In genomic region chr6:130752292-130752691, GRCh38 we compare ENCODE assay signal across 23 cellular contexts.
DNase-seq lines count a peak whose midpoint lies in the region; ATAC-seq, FAIRE-seq and TF ChIP-seq lines count a peak whose summit lies in the region.
"Had no signal": no experiment of that assay in that cellular context is flagged by ENCODE, and none has a peak within 500 bp of the region (broad histone marks: within the 10 kb centered on the region; RNA-seq: fewer than 3 reads in every experiment).

No MANE protein-coding gene starts in this region.

- no peaks in the 10 kb centered on the region for H3K27me3 ChIP-seq in HepG2 (ENCODE audit: control insufficient read depth in 1 of 2, insufficient read depth in 2 of 2, low read length in 2 of 2)
- no peaks in the 10 kb centered on the region for H3K27me3 ChIP-seq in right lobe of liver
- no peaks in the 10 kb centered on the region for H3K27me3 ChIP-seq in WERI-Rb-1 (ENCODE audit: insufficient read depth, low read depth, severe bottlenecking)
- H3K27me3 ChIP-seq: MG63 had no signal

- H3K4me1 ChIP-seq in HepG2 (ENCODE audit: insufficient read depth, low read length) (no peaks in the 10 kb centered on the region), right lobe of liver (no peaks in the 10 kb centered on the region)
- H3K4me1 ChIP-seq: Caco-2 had no signal

- no peaks in the 10 kb centered on the region for H4K20me1 ChIP-seq in HepG2 (ENCODE audit: insufficient read depth, low read length)

- POLR2A ChIA-PET in HepG2 (lab: Yijun Ruan, JAX): no interaction called here

- TF ChIP-seq POLR2A in HepG2 (IDR thresholded peaks at IDR 0.05; ENCODE audit: insufficient read depth in 1 of 2, low read depth in 2 of 2, low read length in 2 of 2) (no peak), right lobe of liver (IDR thresholded peaks at IDR 0.05) (no peak)

- H3K4me3 Mint-ChIP-seq in chondrocyte (ENCODE audit: unreplicated experiment): no peak overlapping the region

- no peak overlapping the region for H2AFZ ChIP-seq in HepG2 (ENCODE audit: low read length)

- peaks cover 18% of the 10 kb centered on the region for H3K4me1 Mint-ChIP-seq in chondrocyte (ENCODE audit: low read depth)
- H3K4me1 Mint-ChIP-seq: CD4-positive, CD25-positive, alpha-beta regulatory T cell had no signal

- DNase-seq in HepG2 (ENCODE audit: low spot score): no peak
- no peak for DNase-seq in right lobe of liver
- peak; percentile 75 for DNase-seq in choroid plexus epithelial cell (ENCODE audit: low read depth)
- peak; percentile 18 for DNase-seq in fibroblast of the conjunctiva (ENCODE audit: low read depth)
- no peak for DNase-seq in chondrocyte (ENCODE audit: low spot score)
- DNase-seq in WERI-Rb-1: no peak
- DNase-seq: Caco-2; CD4-positive, CD25-positive, alpha-beta regulatory T cell; DMS 273 treated with DMSO at 0.1 percent for 48 hours; DND-41; MG63; NCI-H1417; NCI-H1694 treated with DMSO at 0.1 percent for 48 hours; NCI-H2081 treated with DMSO at 0.1 percent for 48 hours; NCI-H2171 treated with DMSO at 0.1 percent for 48 hours; NCI-H524 treated with DMSO at 0.1 percent for 48 hours; PC-3; Right ventricle myocardium superior had no signal

- TF ChIP-seq RAD21 in HepG2 (CRISPR knock-in tag; IDR thresholded peaks at IDR 0.05): no peak

- H3K36me3 Mint-ChIP-seq in chondrocyte (ENCODE audit: low read depth): peaks cover 1% of the 10 kb centered on the region
- H3K36me3 Mint-ChIP-seq: CD4-positive, CD25-positive, alpha-beta regulatory T cell had no signal

- whole genome bisulfite sequencing in HepG2 (ENCODE audit: low lambda C conversion rate): 69% methylated on average over 4 of the region's 4 CpGs
- WGBS in right lobe of liver (ENCODE audit: insufficient coverage, low coverage, low lambda C conversion rate, missing lambda C conversion rate): 81% methylated on average over 4 of the region's 4 CpGs

- no peak overlapping the region for H3K27ac ChIP-seq in HepG2 (ENCODE audit: extremely low read length, insufficient read depth, low read length)
- H3K27ac ChIP-seq in right lobe of liver: no peak overlapping the region
- H3K27ac ChIP-seq in WERI-Rb-1: no peak overlapping the region
- H3K27ac ChIP-seq: 22Rv1 had no signal

- no TSS peak for BruUV-seq in HepG2 (replicated peaks; lab: Mats Ljungman, UMichigan)

- H3K36me3 ChIP-seq in HepG2 (replicated peaks in 1 of 2; ENCODE audit: control insufficient read depth in 1 of 2, insufficient read depth in 2 of 2, low read length in 2 of 2): no peaks in the 10 kb centered on the region
- H3K36me3 ChIP-seq in right lobe of liver: no peaks in the 10 kb centered on the region
- no peaks in the 10 kb centered on the region for H3K36me3 ChIP-seq in WERI-Rb-1
- H3K36me3 ChIP-seq: MG63 had no signal

- peaks cover 9% of the 10 kb centered on the region; the same call in 1 of the 2 replicates for H3K9me3 ChIP-seq in HepG2 (ENCODE audit: low read length)
- no peaks in the 10 kb centered on the region for H3K9me3 ChIP-seq in right lobe of liver
- H3K9me3 ChIP-seq in WERI-Rb-1 (ENCODE audit: severe bottlenecking): peaks cover 6% of the 10 kb centered on the region
- H3K9me3 ChIP-seq: MG63 had no signal

- CTCF ChIA-PET in HepG2 (lab: Yijun Ruan, JAX; ENCODE audit: low intra/inter-chr PET ratio, low total read pairs): no interaction called here

- H3K27me3 Mint-ChIP-seq in chondrocyte (ENCODE audit: low read depth): peaks cover 3% of the 10 kb centered on the region

- no peak overlapping the region for H3K9ac ChIP-seq in HepG2 (ENCODE audit: insufficient read depth, low read depth, low read length)

- H3K4me3 ChIP-seq in HepG2 (replicated peaks in 1 of 3; ENCODE audit: insufficient read depth in 1 of 3, low read depth in 2 of 3, low read length in 3 of 3) (no peak overlapping the region), right lobe of liver (no peak overlapping the region), choroid plexus epithelial cell (ENCODE audit: low read depth, low read length) (no peak overlapping the region), WERI-Rb-1 (ENCODE audit: low read depth, low read length) (no peak overlapping the region)
- H3K4me3 ChIP-seq: K562, MG63 had no signal

- intact Hi-C loops in HepG2 (cut with micrococcal nuclease; ENCODE audit: unreplicated experiment) (no loop called here), right lobe of liver (cut with DNase I) (no loop called here)

- no peak overlapping the region for H3K4me2 ChIP-seq in HepG2 (ENCODE audit: low read depth, low read length)

- H3K27ac Mint-ChIP-seq in chondrocyte (ENCODE audit: unreplicated experiment): no peak overlapping the region
- H3K27ac Mint-ChIP-seq: CD4-positive, CD25-positive, alpha-beta regulatory T cell had no signal

- in situ Hi-C loops in HepG2 (cut with HindIII; ENCODE audit: extremely low pct_ligation_motif_present, low pct_unique_long_range_greater_than_20kb): loop anchor here (10.0 kb wide), 1 partner anchor 427 kb away; no protein-coding TSS in a partner anchor

- TF ChIP-seq EP300 in HepG2 (IDR thresholded peaks at IDR 0.05; ENCODE audit: low read depth in 2 of 2, low read length in 2 of 2): no peak
- no peak for TF ChIP-seq EP300 in HepG2 (CRISPR knock-in tag; IDR thresholded peaks at IDR 0.05; ENCODE audit: borderline replicate concordance)

- H3K79me2 ChIP-seq in HepG2 (ENCODE audit: insufficient read depth, low read length): no peaks in the 10 kb centered on the region

- peaks cover 3% of the 10 kb centered on the region for H3K9me3 Mint-ChIP-seq in chondrocyte (ENCODE audit: low read depth)

- no peak for FAIRE-seq in HepG2 (lab: Jason Lieb, UNC)
- FAIRE-seq: GM19239, K562 had no signal

- TF ChIP-seq CTCF in HepG2 (CRISPR knock-in tag; IDR thresholded peaks at IDR 0.05) (no peak), right lobe of liver (IDR thresholded peaks at IDR 0.05) (no peak), choroid plexus epithelial cell (conservative IDR thresholded peaks at IDR 0.05; ENCODE audit: low read depth, low read length) (no peak), chondrocyte (IDR thresholded peaks at IDR 0.05) (no peak), WERI-Rb-1 (IDR thresholded peaks at IDR 0.05; ENCODE audit: low read depth, low read length) (no peak)

- no peak for ATAC-seq in HepG2
- ATAC-seq in right lobe of liver: no peak
- no peak for ATAC-seq in GM18873 (IDR thresholded peaks at IDR 0.05; ENCODE audit: low FRiP score, unreplicated experiment)
- no peak for ATAC-seq in HG02981 (IDR thresholded peaks at IDR 0.05; ENCODE audit: unreplicated experiment)
- ATAC-seq: K562, PC-3 had no signal

TF ChIP-seq in HepG2, 621 proteins besides CTCF, POLR2A, EP300 and RAD21:
- TF ChIP-seq CEBPB (IDR thresholded peaks at IDR 0.05; ENCODE audit: borderline replicate concordance, low read depth, low read length): peak; percentile 67
- TF ChIP-seq HDAC2 (CRISPR knock-in tag; IDR thresholded peaks at IDR 0.05): no peak

Comparison
In these comparisons a context has a peak if more than half of its experiments do, and no peak if none do; other contexts are left out.
1. DNase-seq: peak in choroid plexus epithelial cell (single experiment) and fibroblast of the conjunctiva (single experiment); none in HepG2 (single experiment), right lobe of liver (0 of 3), chondrocyte (single experiment) and WERI-Rb-1 (single experiment).